ENCODE assay signal across 1 cellular context in genomic region chr10:8245131-8246117, GRCh38.
A peak's percentile ranks its signal among the peaks of the same experiment; 100 is the strongest.
TF ChIP-seq lines count a peak whose summit lies in the region.

No MANE protein-coding gene starts in this region.

TF ChIP-seq in SK-N-SH, 30 proteins besides CTCF, POLR2A, EP300 and RAD21 (continued from another document):
- TF ChIP-seq USF1 (IDR thresholded peaks at IDR 0.05; ENCODE audit: borderline replicate concordance, low read depth), result no peak
- no peak for TF ChIP-seq USF2 (IDR thresholded peaks at IDR 0.05; ENCODE audit: borderline replicate concordance, low read depth, low read length)
- no peak for TF ChIP-seq YY1 (IDR thresholded peaks at IDR 0.05; ENCODE audit: low read depth)
- no peak for TF ChIP-seq JUND (IDR thresholded peaks at IDR 0.05)
- TF ChIP-seq REST (IDR thresholded peaks at IDR 0.05; ENCODE audit: low read depth, low read length), result no peak
- TF ChIP-seq EZH2phosphoT487 (IDR thresholded peaks at IDR 0.05; ENCODE audit: borderline replicate concordance, low read depth), result no peak
- TF ChIP-seq TEAD4 (IDR thresholded peaks at IDR 0.05; ENCODE audit: borderline replicate concordance, insufficient read depth), result peak; percentile 23; the same call in 1 of the 2 replicates
- TF ChIP-seq RCOR1 (IDR thresholded peaks at IDR 0.05; ENCODE audit: low read length), result peak; percentile 68
- peak; percentile 21; the same call in 1 of the 2 replicates for TF ChIP-seq RFX5 (IDR thresholded peaks at IDR 0.05; ENCODE audit: low read length)
- no peak for TF ChIP-seq NRF1 (IDR thresholded peaks at IDR 0.05; ENCODE audit: low read depth, low read length)
- peak; percentile 87 for TF ChIP-seq FOXJ3 (CRISPR knock-in tag; IDR thresholded peaks at IDR 0.05)
- TF ChIP-seq MEF2A (IDR thresholded peaks at IDR 0.05; ENCODE audit: borderline replicate concordance, low read depth), result no peak
- TF ChIP-seq IRF3 (IDR thresholded peaks at IDR 0.05; ENCODE audit: low read depth, low read length), result no peak
- TF ChIP-seq GABPA (IDR thresholded peaks at IDR 0.05; ENCODE audit: low read depth), result no peak
- no peak for TF ChIP-seq FOSL2 (IDR thresholded peaks at IDR 0.05; ENCODE audit: borderline replicate concordance, low read depth)
- TF ChIP-seq SMC3 (IDR thresholded peaks at IDR 0.05; ENCODE audit: low read depth, low read length), result no peak
- TF ChIP-seq CHD2 (IDR thresholded peaks at IDR 0.05; ENCODE audit: low read length, partially characterized antibody), result peak; percentile 62
- TF ChIP-seq MAX (IDR thresholded peaks at IDR 0.05; ENCODE audit: low read depth), result no peak
